In genomic region chr5:57173026-57173317, GRCh38 we compare ENCODE assay signal across 8 cellular contexts. TPM values are rescaled to one million over a fixed set of nuclear protein-coding genes. Genes with fewer than 3 reads are reported as not detected.
DNase-seq lines count a peak whose midpoint lies in the region; ATAC-seq, FAIRE-seq and TF ChIP-seq lines count a peak whose summit lies in the region.

No MANE protein-coding gene starts in this region.

- BruUV-seq in HepG2 (replicated peaks; lab: Mats Ljungman, UMichigan) = no TSS peak

- no peaks in the 10 kb centered on the region for H3K9me3 ChIP-seq in HepG2 (ENCODE audit: low read length)
- H3K9me3 ChIP-seq in thyroid gland = no peaks in the 10 kb centered on the region

- in situ Hi-C loops in HepG2 (cut with HindIII; ENCODE audit: extremely low pct_ligation_motif_present, low pct_unique_long_range_greater_than_20kb) = no loop called here

- no peak for TF ChIP-seq POLR2A in HepG2 (IDR thresholded peaks at IDR 0.05; ENCODE audit: insufficient read depth in 1 of 2, low read depth in 2 of 2, low read length in 2 of 2)
- TF ChIP-seq POLR2A in thyroid gland (IDR thresholded peaks at IDR 0.05) = no peak

- intact Hi-C loops in HepG2 (cut with micrococcal nuclease; ENCODE audit: unreplicated experiment) (loop anchor here (1.0 to 10.0 kb wide), 3 partner anchors 48 to 522 kb away; partner anchors contain the start of gene SETD9), thyroid gland (cut with DNase I) (loop anchor here (10.0 kb wide), 1 partner anchor 268 kb away; the partner anchor contains the start of gene SETD9)

- TF ChIP-seq RAD21 in HepG2 (CRISPR knock-in tag; IDR thresholded peaks at IDR 0.05) = no peak

- H3K4me1 ChIP-seq in HepG2 (ENCODE audit: insufficient read depth, low read length) (peaks cover 6% of the 10 kb centered on the region), thyroid gland (peaks cover 13 to 16% of the 10 kb centered on the region in 2 donors)

- H2AFZ ChIP-seq in HepG2 (ENCODE audit: low read length) = peak overlapping the region; percentile 30

- H3K27me3 ChIP-seq in HepG2 (ENCODE audit: control insufficient read depth in 1 of 2, insufficient read depth in 2 of 2, low read length in 2 of 2) (no peaks in the 10 kb centered on the region; a peak in 1 of 5 replicates), thyroid gland (no peaks in the 10 kb centered on the region)

- peaks cover 26% of the 10 kb centered on the region for H3K36me3 Mint-ChIP-seq in activated CD8-positive, alpha-beta memory T cell treated with anti-CD3 and anti-CD28 coated beads, Interleukin-2, amount 10 ng/mL, durations not matched to agents 7 days and 5 days

- peak overlapping the region; percentile 90 to 94 (median 94) for H3K4me3 ChIP-seq in HepG2 (replicated peaks in 1 of 3; ENCODE audit: insufficient read depth in 1 of 3, low read depth in 2 of 3, low read length in 3 of 3)
- peak overlapping the region; percentile 22 to 92 (median 29) for H3K4me3 ChIP-seq in thyroid gland (replicated peaks in 1 of 3)

- H3K27ac ChIP-seq in angular gyrus (ENCODE audit: low read depth, low read length) = peak overlapping the region; percentile 100
- H3K27ac ChIP-seq in HepG2 (ENCODE audit: extremely low read length, insufficient read depth, low read length) = peak overlapping the region; percentile 97
- H3K27ac ChIP-seq in thyroid gland = peak overlapping the region; percentile 99 to 100 (median 99)

- H4K20me1 ChIP-seq in HepG2 (ENCODE audit: insufficient read depth, low read length) = peaks cover 27% of the 10 kb centered on the region

- TF ChIP-seq CTCF in HepG2 (CRISPR knock-in tag; IDR thresholded peaks at IDR 0.05) (no peak), thyroid gland (IDR thresholded peaks at IDR 0.05) (no peak)

- H3K36me3 ChIP-seq in HepG2 (replicated peaks in 1 of 2; ENCODE audit: control insufficient read depth in 1 of 2, insufficient read depth in 2 of 2, low read length in 2 of 2) (no peaks in the 10 kb centered on the region), thyroid gland (no peaks in the 10 kb centered on the region)

- H3K79me2 ChIP-seq in HepG2 (ENCODE audit: insufficient read depth, low read length) = peaks cover 41% of the 10 kb centered on the region

- CTCF ChIA-PET in activated CD8-positive, alpha-beta memory T cell treated with anti-CD3 and anti-CD28 coated beads, Interleukin-2, amount 10 ng/mL, durations not matched to agents 7 days and 5 days (lab: Charles Lee) = interaction anchor here (0.6 to 1.0 kb wide), 2 partner anchors 17 to 47 kb away, joined by 3 to 5 read pairs; no protein-coding TSS in a partner anchor
- CTCF ChIA-PET in HepG2 (lab: Yijun Ruan, JAX; ENCODE audit: low intra/inter-chr PET ratio, low total read pairs) = no interaction called here

- no peak for FAIRE-seq in HepG2 (lab: Jason Lieb, UNC)

- POLR2A ChIA-PET in HepG2 (lab: Yijun Ruan, JAX) = interaction anchor here (0.8 to 1.9 kb wide), 11 partner anchors 9 to 1866 kb away, joined by 3 to 24 read pairs (median 5); partner anchors contain the start of genes DHX29 and SETD9

- H3K4me3 Mint-ChIP-seq in activated CD8-positive, alpha-beta memory T cell treated with anti-CD3 and anti-CD28 coated beads, Interleukin-2, amount 10 ng/mL, durations not matched to agents 7 days and 5 days = peak overlapping the region; percentile 94

- ATAC-seq in activated CD8-positive, alpha-beta memory T cell treated with anti-CD3 and anti-CD28 coated beads, Interleukin-2, amount 10 ng/mL, durations not matched to agents 7 days and 5 days = no peak
- peak; percentile 84; the same call in 2 of the 3 replicates for ATAC-seq in HepG2
- no peak for ATAC-seq in GM19467 (IDR thresholded peaks at IDR 0.05; ENCODE audit: unreplicated experiment)
- ATAC-seq in GM21360 (IDR thresholded peaks at IDR 0.05; ENCODE audit: unreplicated experiment) = no peak
- no peak for ATAC-seq in GM21423 (IDR thresholded peaks at IDR 0.05; ENCODE audit: unreplicated experiment)

- H3K27ac Mint-ChIP-seq in activated CD8-positive, alpha-beta memory T cell treated with anti-CD3 and anti-CD28 coated beads, Interleukin-2, amount 10 ng/mL, durations not matched to agents 7 days and 5 days = peak overlapping the region; percentile 98

- no peaks in the 10 kb centered on the region for H3K27me3 Mint-ChIP-seq in activated CD8-positive, alpha-beta memory T cell treated with anti-CD3 and anti-CD28 coated beads, Interleukin-2, amount 10 ng/mL, durations not matched to agents 7 days and 5 days

- H3K9ac ChIP-seq in HepG2 (ENCODE audit: insufficient read depth, low read depth, low read length) = peak overlapping the region; percentile 97

- peak overlapping the region; percentile 82 for H3K4me2 ChIP-seq in HepG2 (ENCODE audit: low read depth, low read length)

- H3K9me3 Mint-ChIP-seq in activated CD8-positive, alpha-beta memory T cell treated with anti-CD3 and anti-CD28 coated beads, Interleukin-2, amount 10 ng/mL, durations not matched to agents 7 days and 5 days (ENCODE audit: low read depth) = no peaks in the 10 kb centered on the region

- under 1% methylated on average over 10 of the region's 17 CpGs for WGBS in HepG2 (ENCODE audit: low lambda C conversion rate)
- 0 to 6% methylated on average over 2 to 10 of the region's 17 CpGs for WGBS in thyroid gland, 2 donors

- peaks cover 17% of the 10 kb centered on the region for H3K4me1 Mint-ChIP-seq in activated CD8-positive, alpha-beta memory T cell treated with anti-CD3 and anti-CD28 coated beads, Interleukin-2, amount 10 ng/mL, durations not matched to agents 7 days and 5 days

- no peak for DNase-seq in activated CD8-positive, alpha-beta memory T cell treated with anti-CD3 and anti-CD28 coated beads, Interleukin-2, amount 10 ng/mL, durations not matched to agents 7 days and 5 days
- DNase-seq in activated CD8-positive, alpha-beta memory T cell treated with anti-CD3 and anti-CD28 coated beads, Interleukin-2, amount 50 U/mL, for 48 hours = no peak
- no peak for DNase-seq in HepG2 (ENCODE audit: low spot score)
- no peak for DNase-seq in thyroid gland

- TF ChIP-seq EP300 in HepG2 (IDR thresholded peaks at IDR 0.05; ENCODE audit: low read depth in 2 of 2, low read length in 2 of 2) = no peak
- no peak for TF ChIP-seq EP300 in HepG2 (CRISPR knock-in tag; IDR thresholded peaks at IDR 0.05; ENCODE audit: borderline replicate concordance)

TF ChIP-seq in HepG2, 621 proteins besides CTCF, POLR2A, EP300 and RAD21 (continues in another document):
- TF ChIP-seq HNRNPH1 (optimal IDR thresholded peaks at IDR 0.05; ENCODE audit: low read depth, low read length) (no peak), ZNF788 (CRISPR knock-in tag; IDR thresholded peaks at IDR 0.05; ENCODE audit: borderline replicate concordance) (0 out of 2 replicates have a peak, but pooled peaks have one; percentile 5)

RNA-seq across cellular contexts. Expression of gene GPBP1, which starts 0.9 kb away (rescaled TPM):
- 100 to 1,000 TPM in 1 of 2 experiments, 10 to 100 TPM in 1; 95.0 to 101 TPM for total RNA-seq in activated CD8-positive, alpha-beta memory T cell treated with anti-CD3 and anti-CD28 coated beads, Interleukin-2, amount 10 ng/mL, durations not matched to agents 7 days and 5 days
- total RNA-seq in HepG2 (2016; rRNA removed; fragmentation: Illumina TruSeq; extraction: Trizol) (72.2 and 101 TPM in 2 replicates), thyroid gland (100 to 1,000 TPM in 2 of 4 donors, 10 to 100 TPM in 2; 89.4 to 109 (median 99.4) TPM)
- 66.3 and 69.1 TPM in 2 replicates for total RNA-seq in HepG2 (2016; cell fraction: cytosol; rRNA removed; fragmentation: Illumina TruSeq; extraction: Trizol; ENCODE audit: low read depth)
- 70.0 and 97.0 TPM in 2 replicates for total RNA-seq in HepG2 (2016; cell fraction: insoluble cytoplasmic fraction; rRNA removed; fragmentation: Illumina TruSeq; extraction: Trizol)
- 43.3 and 49.9 TPM in 2 replicates for total RNA-seq in HepG2 (2016; cell fraction: membrane; rRNA removed; fragmentation: Illumina TruSeq; extraction: Trizol)
- total RNA-seq in HepG2 (2016; cell fraction: nucleus; rRNA removed; fragmentation: Illumina TruSeq; extraction: Trizol) = 71.5 and 77.9 TPM in 2 replicates
- polyA plus RNA-seq in HepG2 (2011; rRNA removed) = 22.4 and 27.1 TPM in 2 replicates
- polyA plus RNA-seq in HepG2 (2011; cell fraction: cytosol; rRNA removed) = 8.1 and 15.4 TPM in 2 replicates
- polyA plus RNA-seq in HepG2 (2011; cell fraction: nucleus; rRNA removed) = 13.5 and 16.6 TPM in 2 replicates
- 37.4 and 42.2 TPM in 2 replicates for polyA plus RNA-seq in HepG2 (2012)
- 2.8 and 3.5 TPM in 2 replicates for polyA plus RNA-seq in HepG2 (2016; cell fraction: cytosol; fragmentation: Illumina TruSeq; extraction: Trizol; ENCODE audit: low read depth)
- 68.2 and 77.7 TPM in 2 replicates for polyA plus RNA-seq in HepG2 (2016; cell fraction: insoluble cytoplasmic fraction; fragmentation: Illumina TruSeq; extraction: Trizol; ENCODE audit: low read depth)
- polyA plus RNA-seq in HepG2 (2016; cell fraction: membrane; fragmentation: Illumina TruSeq; extraction: Trizol; ENCODE audit: low read depth) = 12.7 and 15.4 TPM in 2 replicates
- 97.7 and 101 TPM in 2 replicates for polyA plus RNA-seq in HepG2 (2016; cell fraction: nucleus; fragmentation: Illumina TruSeq; extraction: Trizol; ENCODE audit: insufficient read depth, low read depth)
- 7.1 and 12.3 TPM in 2 replicates for polyA minus RNA-seq in HepG2 (2011; rRNA and poly(A)+ RNA removed; ENCODE audit: low replicate concordance)
- 23.4 and 24.7 TPM in 2 replicates for polyA minus RNA-seq in HepG2 (2011; cell fraction: cytosol; rRNA and poly(A)+ RNA removed)
- 86.4 and 87.5 TPM in 2 replicates for polyA minus RNA-seq in HepG2 (2011; cell fraction: nucleus; rRNA and poly(A)+ RNA removed)
